ENCODE assay signal across 8 cellular contexts in the genomic region with DNA sequence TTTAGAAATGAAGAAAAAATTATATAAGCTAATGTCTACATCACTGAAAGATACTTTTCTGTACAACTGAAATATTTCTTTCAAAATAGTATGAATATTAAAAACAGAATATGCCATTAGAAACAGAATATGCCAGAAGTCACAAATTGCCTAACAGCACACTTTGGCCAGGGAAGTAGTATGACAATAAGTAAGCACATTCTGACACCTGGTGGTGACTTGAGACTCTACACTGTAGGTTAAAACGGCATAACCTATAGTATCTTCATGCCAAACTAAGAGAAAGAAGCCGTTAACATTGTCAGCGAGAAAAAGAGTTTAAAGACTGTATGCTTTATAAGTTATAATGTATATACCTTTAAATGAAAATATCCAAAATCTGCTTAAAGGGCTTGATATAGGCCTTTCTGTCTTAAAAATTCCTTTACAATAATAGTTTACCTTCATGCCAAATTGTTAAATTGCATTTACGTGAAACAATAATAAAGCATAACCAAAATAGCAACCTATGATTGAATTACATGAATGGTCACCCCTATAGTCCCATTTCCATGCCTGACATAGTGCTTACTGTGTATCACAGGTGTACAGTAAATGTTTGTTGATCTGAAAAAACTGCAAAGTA. TPM values are rescaled to one million over a fixed set of nuclear protein-coding genes. Genes with fewer than 3 reads are reported as not detected.
DNase-seq lines count a peak whose midpoint lies in the region; ATAC-seq, FAIRE-seq and TF ChIP-seq lines count a peak whose summit lies in the region.

No MANE protein-coding gene starts in this region.

- H3K27me3 ChIP-seq in Peyer's patch: no peaks in the 10 kb centered on the region
- no peaks in the 10 kb centered on the region for H3K27me3 ChIP-seq in right cardiac atrium (ENCODE audit: control insufficient read depth, insufficient read depth)

- no peak for TF ChIP-seq POLR2A in H54 (IDR thresholded peaks at IDR 0.05; ENCODE audit: low read depth, low read length)
- TF ChIP-seq POLR2A in Peyer's patch (IDR thresholded peaks at IDR 0.05): no peak

- no peak overlapping the region for H3K27ac ChIP-seq in Peyer's patch
- no peak overlapping the region for H3K27ac ChIP-seq in right cardiac atrium (ENCODE audit: low read length)

- H3K9me3 ChIP-seq in Peyer's patch: no peaks in the 10 kb centered on the region
- no peaks in the 10 kb centered on the region for H3K9me3 ChIP-seq in right cardiac atrium (ENCODE audit: control insufficient read depth, low read length)

- WGBS in right cardiac atrium: 23% methylated on average over 4 of the region's 4 CpGs

- peak; percentile 80 for FAIRE-seq in H54 (lab: Jason Lieb, UNC)

- no peak overlapping the region for H3K4me3 ChIP-seq in Peyer's patch
- no peak overlapping the region for H3K4me3 ChIP-seq in right cardiac atrium (ENCODE audit: low read length)
- no peak overlapping the region for H3K4me3 ChIP-seq in skeletal muscle cell (ENCODE audit: low read depth, low read length)

- peak; percentile 95 to 96 for ATAC-seq in right cardiac atrium

- intact Hi-C loops in right cardiac atrium (cut with DNase I): loop anchor here (5.0 to 10.0 kb wide), 4 partner anchors 207 to 489 kb away; no protein-coding TSS in a partner anchor

- no peaks in the 10 kb centered on the region for H3K4me1 ChIP-seq in Peyer's patch
- H3K4me1 ChIP-seq in right cardiac atrium (ENCODE audit: control insufficient read depth, insufficient read depth, low read length): peaks cover 3% of the 10 kb centered on the region

- TF ChIP-seq CTCF in Peyer's patch (IDR thresholded peaks at IDR 0.05): peak; percentile 40 to 98 (median 94)

- peak; percentile 62 to 67 for DNase-seq in NCI-H2081 (lab: John Stamatoyannopoulos, UW)
- no peak for DNase-seq in NCI-H2081 treated with DMSO at 0.1 percent for 48 hours (lab: John Stamatoyannopoulos, UW)
- peak; percentile 9 for DNase-seq in H54 (ENCODE audit: insufficient read length, low spot score)
- DNase-seq in LHCN-M2 (ENCODE audit: low read depth): peak; percentile 75
- DNase-seq in Peyer's patch: peak in 2 of 3 donors; percentile 51 to 83
- DNase-seq in amniotic stem cell (lab: John Stamatoyannopoulos, UW): peak; percentile 43
- DNase-seq in right cardiac atrium: peak in 1 of 3 donors; percentile 15
- DNase-seq in skeletal muscle cell (ENCODE audit: low read depth): peak; percentile 43

- no peaks in the 10 kb centered on the region for H3K36me3 ChIP-seq in Peyer's patch

RNA-seq across cellular contexts. Expression of gene FAM13A, which starts 32.8 kb away (rescaled TPM):
- total RNA-seq in LHCN-M2 (2014; rRNA removed) (18.9 and 22.3 TPM in 2 replicates), Peyer's patch (100 to 1,000 TPM in 1 of 4 donors, 10 to 100 TPM in 3; 72.3 to 105 (median 90.0) TPM), right cardiac atrium (10 to 100 TPM in 3 of 4 donors, 1 to 10 TPM in 1; 8.8 to 18.5 (median 17.2) TPM)
- polyA plus RNA-seq in LHCN-M2 (2012): 3.6 TPM
- 9.8 TPM for polyA plus RNA-seq in right cardiac atrium
